13 cellular contexts compared by ENCODE assay signal in genomic region chr17:45175759-45176140, GRCh38. TPM values are rescaled to one million over a fixed set of nuclear protein-coding genes. Genes with fewer than 3 reads are reported as not detected.
A peak's percentile ranks its signal among the peaks of the same experiment; 100 is the strongest.
DNase-seq lines count a peak whose midpoint lies in the region; ATAC-seq and TF ChIP-seq lines count a peak whose summit lies in the region.
"Had no signal": no experiment of that assay in that cellular context is flagged by ENCODE, and none has a peak within 500 bp of the region (broad histone marks: within the 10 kb centered on the region; RNA-seq: fewer than 3 reads in every experiment).

No MANE protein-coding gene starts in this region.

- WGBS in hepatocyte (ENCODE audit: low lambda C conversion rate, missing lambda C conversion rate): 69% methylated on average over 3 of the region's 3 CpGs
- WGBS in thymus: 96% methylated on average over 3 of the region's 3 CpGs

- TF ChIP-seq CTCF in Loucy (conservative IDR thresholded peaks at IDR 0.05; ENCODE audit: low read length): no peak
- no peak for TF ChIP-seq CTCF in hepatocyte (IDR thresholded peaks at IDR 0.05; ENCODE audit: poor library complexity)
- no peak for TF ChIP-seq CTCF in GM20000 (IDR thresholded peaks at IDR 0.05; ENCODE audit: extremely low read depth, missing control alignments)

- H3F3A ChIP-seq in Loucy (ENCODE audit: low read depth): no peaks in the 10 kb centered on the region

- H3K79me2 ChIP-seq in Loucy (ENCODE audit: insufficient read depth, low read length): no peaks in the 10 kb centered on the region
- H3K79me2 ChIP-seq in hepatocyte: no peaks in the 10 kb centered on the region

- H4K20me1 ChIP-seq in Loucy (ENCODE audit: insufficient read depth, low read length, poor library complexity, severe bottlenecking) (no peaks in the 10 kb centered on the region), hepatocyte (ENCODE audit: insufficient read depth, poor library complexity, severe bottlenecking) (no peaks in the 10 kb centered on the region)

- H3K9me3 ChIP-seq in Loucy (ENCODE audit: insufficient read depth, low read depth, low read length) (no peaks in the 10 kb centered on the region), hepatocyte (ENCODE audit: low read depth) (no peaks in the 10 kb centered on the region), thymus (ENCODE audit: control insufficient read depth) (no peaks in the 10 kb centered on the region)
- H3K9me3 ChIP-seq: SJSA1 had no signal

- no peak for ATAC-seq in left ventricle myocardium superior

- intact Hi-C loops in left ventricle myocardium superior (cut with micrococcal nuclease): no loop called here

- H3K4me2 ChIP-seq in Loucy (ENCODE audit: low read depth, low read length, poor library complexity, severe bottlenecking) (peak overlapping the region; percentile 40), hepatocyte (peak overlapping the region; percentile 34)

- H3K4me1 ChIP-seq in Loucy (ENCODE audit: insufficient read depth, low read length, poor library complexity, severe bottlenecking): peaks cover 35% of the 10 kb centered on the region
- H3K4me1 ChIP-seq in hepatocyte (ENCODE audit: insufficient read depth): peaks cover 36% of the 10 kb centered on the region
- peaks cover 21% of the 10 kb centered on the region for H3K4me1 ChIP-seq in thymus (ENCODE audit: control insufficient read depth, insufficient read depth, low read length)

- DNase-seq in hepatocyte (ENCODE audit: low spot score) (no peak), left ventricle myocardium superior (no peak), GM20000 (ENCODE audit: low spot score) (no peak)
- DNase-seq in activated CD4-positive, alpha-beta T cell treated with anti-CD3 and anti-CD28 coated beads, Interleukin-2, amount 50 U/mL, for 48 hours: no peak
- DNase-seq: effector memory CD4-positive, alpha-beta T cell; glutamatergic neuron; left colon; NCI-H1417; nucleus accumbens; stimulated activated naive CD4-positive, alpha-beta T cell had no signal

- no peaks in the 10 kb centered on the region for H3K36me3 ChIP-seq in Loucy (ENCODE audit: insufficient read depth, low read length)
- no peaks in the 10 kb centered on the region for H3K36me3 ChIP-seq in hepatocyte (replicated peaks; ENCODE audit: insufficient read depth, low read depth)
- no peaks in the 10 kb centered on the region for H3K36me3 ChIP-seq in thymus (ENCODE audit: control insufficient read depth, insufficient read depth)
- H3K36me3 ChIP-seq: SJSA1 had no signal

- H2AFZ ChIP-seq in Loucy (ENCODE audit: low read length) (peak overlapping the region; percentile 76), hepatocyte (no peak overlapping the region)

- H3K9me2 ChIP-seq in Loucy (replicated peaks; ENCODE audit: low read depth, low read length) (no peaks in the 10 kb centered on the region), hepatocyte (replicated peaks; ENCODE audit: insufficient read depth) (no peaks in the 10 kb centered on the region)

- H3K27ac ChIP-seq in hepatocyte (peak overlapping the region; percentile 73), thymus (ENCODE audit: low read depth) (peak overlapping the region; percentile 49)
- H3K27ac ChIP-seq: SJSA1 had no signal

- H3K4me3 ChIP-seq in Loucy (ENCODE audit: low read length, poor library complexity, severe bottlenecking) (no peak overlapping the region), hepatocyte (no peak overlapping the region), thymus (ENCODE audit: low read length) (no peak overlapping the region)
- H3K4me3 ChIP-seq: SJSA1 had no signal

- H3K27me3 ChIP-seq in Loucy (ENCODE audit: insufficient read depth, low read length, poor library complexity, severe bottlenecking): no peaks in the 10 kb centered on the region
- H3K27me3 ChIP-seq in hepatocyte: no peaks in the 10 kb centered on the region
- no peaks in the 10 kb centered on the region for H3K27me3 ChIP-seq in thymus (ENCODE audit: control insufficient read depth, insufficient read depth)
- H3K27me3 ChIP-seq: SJSA1 had no signal

- H3K9ac ChIP-seq in Loucy (ENCODE audit: low read depth, low read length, poor library complexity, severe bottlenecking): no peak overlapping the region

RNA-seq across cellular contexts. Expression of gene HEXIM2, which starts 14.1 kb away (rescaled TPM):
- total RNA-seq in hepatocyte: 6.7 and 12.2 TPM in 2 replicates
- 7.6 and 10.5 TPM in 2 replicates for polyA plus RNA-seq in hepatocyte
- polyA plus RNA-seq in thymus: 9.6 TPM
- total RNA-seq in left ventricle myocardium superior: 8.9 TPM

RNA-seq across cellular contexts. Expression of gene HEXIM1, which starts 27.5 kb away (rescaled TPM):
- total RNA-seq in hepatocyte (17.1 and 19.2 TPM in 2 replicates), left ventricle myocardium superior (35.1 TPM)
- polyA plus RNA-seq in hepatocyte (13.5 and 14.5 TPM in 2 replicates), thymus (33.9 TPM)

RNA-seq across cellular contexts. Expression of gene ACBD4, which starts 40.3 kb away (rescaled TPM):
- total RNA-seq in hepatocyte (8.1 and 8.2 TPM in 2 replicates), left ventricle myocardium superior (7.7 TPM)
- polyA plus RNA-seq in hepatocyte (11.2 and 13.7 TPM in 2 replicates), thymus (26.5 TPM)

RNA-seq across cellular contexts. Expression of gene PLCD3, which starts 43.4 kb away (rescaled TPM):
- total RNA-seq in hepatocyte: 49.2 and 69.7 TPM in 2 replicates
- polyA plus RNA-seq in hepatocyte: 35.7 and 41.8 TPM in 2 replicates
- polyA plus RNA-seq in thymus: 9.1 TPM
- 281 TPM for total RNA-seq in left ventricle myocardium superior

RNA-seq across cellular contexts. Expression of gene FMNL1, which starts 45.9 kb away (rescaled TPM):
- total RNA-seq in hepatocyte (0.30 and 1.4 TPM in 2 replicates), left ventricle myocardium superior (14.0 TPM)
- polyA plus RNA-seq in hepatocyte (1.2 and 2.9 TPM in 2 replicates), thymus (79.5 TPM)
- total RNA-seq: SJSA1 had no signal
